ENCODE assay signal across 1 cellular context in the genomic region with DNA sequence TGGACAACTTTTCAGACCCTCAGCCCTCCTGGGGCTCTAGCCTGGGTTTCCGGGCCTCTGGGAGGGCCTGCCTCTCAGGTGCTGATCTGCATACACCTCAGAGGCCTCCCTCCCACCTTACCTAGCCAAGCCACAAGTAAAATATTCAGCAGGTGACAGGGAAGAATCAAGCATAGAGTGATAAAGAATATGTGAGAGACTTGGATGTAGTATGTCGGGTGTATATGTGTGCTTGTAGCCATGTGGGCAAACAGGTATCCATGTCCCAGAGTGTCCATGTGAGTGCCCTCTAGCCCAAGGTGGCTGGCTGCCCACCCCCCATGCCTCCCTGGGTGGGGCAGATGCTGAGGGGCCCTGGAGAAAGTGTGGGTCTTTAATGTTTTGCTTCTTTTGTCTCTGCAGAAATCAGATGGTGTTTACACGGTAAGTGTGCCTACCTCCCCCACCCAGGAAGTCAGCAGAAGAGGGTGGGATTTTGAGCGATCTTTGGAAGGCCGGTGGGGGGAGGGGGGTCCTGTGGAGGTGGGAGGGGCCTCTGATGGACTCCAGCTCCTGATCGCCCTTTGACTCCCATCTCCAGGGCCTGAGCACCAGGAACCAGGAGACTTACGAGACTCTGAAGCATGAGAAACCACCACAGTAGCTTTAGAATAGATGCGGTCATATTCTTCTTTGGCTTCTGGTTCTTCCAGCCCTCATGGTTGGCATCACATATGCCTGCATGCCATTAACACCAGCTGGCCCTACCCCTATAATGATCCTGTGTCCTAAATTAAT.
TF ChIP-seq lines count a peak whose summit lies in the region.

No MANE protein-coding gene starts in this region.

TF ChIP-seq in liver, 16 proteins besides CTCF, POLR2A, EP300 and RAD21 (continued from another document):
- TF ChIP-seq, protein P1, sequence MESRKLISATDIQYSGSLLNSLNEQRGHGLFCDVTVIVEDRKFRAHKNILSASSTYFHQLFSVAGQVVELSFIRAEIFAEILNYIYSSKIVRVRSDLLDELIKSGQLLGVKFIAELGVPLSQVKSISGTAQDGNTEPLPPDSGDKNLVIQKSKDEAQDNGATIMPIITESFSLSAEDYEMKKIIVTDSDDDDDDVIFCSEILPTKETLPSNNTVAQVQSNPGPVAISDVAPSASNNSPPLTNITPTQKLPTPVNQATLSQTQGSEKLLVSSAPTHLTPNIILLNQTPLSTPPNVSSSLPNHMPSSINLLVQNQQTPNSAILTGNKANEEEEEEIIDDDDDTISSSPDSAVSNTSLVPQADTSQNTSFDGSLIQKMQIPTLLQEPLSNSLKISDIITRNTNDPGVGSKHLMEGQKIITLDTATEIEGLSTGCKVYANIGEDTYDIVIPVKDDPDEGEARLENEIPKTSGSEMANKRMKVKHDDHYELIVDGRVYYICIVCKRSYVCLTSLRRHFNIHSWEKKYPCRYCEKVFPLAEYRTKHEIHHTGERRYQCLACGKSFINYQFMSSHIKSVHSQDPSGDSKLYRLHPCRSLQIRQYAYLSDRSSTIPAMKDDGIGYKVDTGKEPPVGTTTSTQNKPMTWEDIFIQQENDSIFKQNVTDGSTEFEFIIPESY (IDR thresholded peaks at IDR 0.05) = no peak
- TF ChIP-seq, protein P2, sequence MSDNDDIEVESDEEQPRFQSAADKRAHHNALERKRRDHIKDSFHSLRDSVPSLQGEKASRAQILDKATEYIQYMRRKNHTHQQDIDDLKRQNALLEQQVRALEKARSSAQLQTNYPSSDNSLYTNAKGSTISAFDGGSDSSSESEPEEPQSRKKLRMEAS (IDR thresholded peaks at IDR 0.05) = no peak
